In genomic region chr1:13965770-13966398, GRCh38 we compare ENCODE assay signal across 10 cellular contexts.
DNase-seq lines count a peak whose midpoint lies in the region; ATAC-seq and TF ChIP-seq lines count a peak whose summit lies in the region.
"Had no signal": no experiment of that assay in that cellular context is flagged by ENCODE, and none has a peak within 500 bp of the region (broad histone marks: within the 10 kb centered on the region; RNA-seq: fewer than 3 reads in every experiment).

No MANE protein-coding gene starts in this region.

- no peaks in the 10 kb centered on the region for H3K36me3 ChIP-seq in psoas muscle (ENCODE audit: insufficient read depth in 1 of 2, low read depth in 1 of 2)
- H3K36me3 ChIP-seq in effector memory CD4-positive, alpha-beta T cell (ENCODE audit: control insufficient read depth, insufficient read depth, low read length) = no peaks in the 10 kb centered on the region

- H3K27ac Mint-ChIP-seq in glutamatergic neuron (ENCODE audit: unreplicated experiment) = no peak overlapping the region
- H3K27ac Mint-ChIP-seq: T-helper 1 cell treated with Interleukin-12 subunit alpha and Interleukin-12 subunit beta and Interleukin-4 antibody, amounts not matched to agents 30 μg/mL and 1 μg/mL, for 36 hours had no signal

- peak; percentile 80 for DNase-seq in GM03348 (ENCODE audit: low spot score)
- peak; percentile 52 for DNase-seq in NB4 (ENCODE audit: low read depth)
- peak; percentile 63 for DNase-seq in SW480 (ENCODE audit: low spot score)
- peak; percentile 74 for DNase-seq in glutamatergic neuron
- peak; percentile 48 to 62 for DNase-seq in psoas muscle
- no peak for DNase-seq in effector memory CD4-positive, alpha-beta T cell

- peaks cover 6% of the 10 kb centered on the region for H3K9me3 ChIP-seq in psoas muscle
- H3K9me3 ChIP-seq in effector memory CD4-positive, alpha-beta T cell (ENCODE audit: control insufficient read depth, low read length) = no peaks in the 10 kb centered on the region

- no peak overlapping the region for H3K4me3 ChIP-seq in NB4 (ENCODE audit: low read depth, low read length)
- H3K4me3 ChIP-seq in psoas muscle = no peak overlapping the region
- no peak overlapping the region for H3K4me3 ChIP-seq in effector memory CD4-positive, alpha-beta T cell (ENCODE audit: insufficient read depth, low read depth, low read length, poor library complexity, severe bottlenecking)
- H3K4me3 ChIP-seq: skin epidermis had no signal

- H3K36me3 Mint-ChIP-seq in glutamatergic neuron (ENCODE audit: unreplicated experiment) = peaks cover 2% of the 10 kb centered on the region

- 26 to 33% (median 28%) methylated on average over 8 of the region's 8 CpGs for WGBS in psoas muscle, 3 donors

- TF ChIP-seq CTCF in NB4 (IDR thresholded peaks at IDR 0.05; ENCODE audit: low read depth, low read length) (peak; percentile 21), glutamatergic neuron (IDR thresholded peaks at IDR 0.05; ENCODE audit: partially characterized antibody, unreplicated experiment) (peak; percentile 59), psoas muscle (IDR thresholded peaks at IDR 0.05) (peak; percentile 14)

- ATAC-seq in psoas muscle (peak in 1 of 4 donors; percentile 47), GM18867 (IDR thresholded peaks at IDR 0.05; ENCODE audit: unreplicated experiment) (no peak), GM21360 (IDR thresholded peaks at IDR 0.05; ENCODE audit: unreplicated experiment) (no peak)

- no peak for TF ChIP-seq POLR2A in NB4 (IDR thresholded peaks at IDR 0.05; ENCODE audit: extremely low read depth, insufficient read length)

- H3K27me3 Mint-ChIP-seq in glutamatergic neuron (ENCODE audit: unreplicated experiment) = peaks cover 12% of the 10 kb centered on the region

- intact Hi-C loops in psoas muscle (cut with DNase I) = loop anchor here in 1 of 2 donors (10.0 kb wide), 2 partner anchors 131 to 1079 kb away; no protein-coding TSS in a partner anchor

- H3K27me3 ChIP-seq in psoas muscle (ENCODE audit: insufficient read depth in 3 of 3, low read length in 2 of 3) = peaks cover 0 to 25% (median 5%) of the 10 kb centered on the region in 3 donors
- no peaks in the 10 kb centered on the region for H3K27me3 ChIP-seq in effector memory CD4-positive, alpha-beta T cell (replicated peaks; ENCODE audit: control insufficient read depth, insufficient read depth, low read length, poor library complexity, severe bottlenecking)

- no peaks in the 10 kb centered on the region for H3K4me1 ChIP-seq in psoas muscle
- no peaks in the 10 kb centered on the region for H3K4me1 ChIP-seq in effector memory CD4-positive, alpha-beta T cell (ENCODE audit: control insufficient read depth, insufficient read depth, low read length, poor library complexity, severe bottlenecking)

- no peak overlapping the region for H3K27ac ChIP-seq in psoas muscle
- H3K27ac ChIP-seq in effector memory CD4-positive, alpha-beta T cell (ENCODE audit: insufficient read depth, low read length, poor library complexity, severe bottlenecking) = no peak overlapping the region
- H3K27ac ChIP-seq: skin epidermis had no signal

- H3K4me3 Mint-ChIP-seq in glutamatergic neuron (ENCODE audit: unreplicated experiment) = no peak overlapping the region
- H3K4me3 Mint-ChIP-seq: T-helper 1 cell treated with Interleukin-12 subunit alpha and Interleukin-12 subunit beta and Interleukin-4 antibody, amounts not matched to agents 30 μg/mL and 1 μg/mL, for 36 hours had no signal

- no peaks in the 10 kb centered on the region for H3K4me1 Mint-ChIP-seq in glutamatergic neuron (ENCODE audit: low read depth, unreplicated experiment)

- H3K9me3 Mint-ChIP-seq in glutamatergic neuron (ENCODE audit: unreplicated experiment) = peaks cover 4% of the 10 kb centered on the region

Comparison
In these comparisons a context has a peak if more than half of its experiments do, and no peak if none do; other contexts are left out.
1. DNase-seq: peak in GM03348 (single experiment), NB4 (single experiment), SW480 (single experiment), glutamatergic neuron (single experiment) and psoas muscle (2 of 2); none in effector memory CD4-positive, alpha-beta T cell (0 of 3).
2. Peak in every context shown above with its lines, with median percentiles within 50 percentile points of each other: CTCF ChIP-seq.